ENCODE assay signal across 8 cellular contexts in genomic region chr22:29635734-29636357, GRCh38. TPM values are rescaled to one million over a fixed set of nuclear protein-coding genes. Genes with fewer than 3 reads are reported as not detected.
DNase-seq lines count a peak whose midpoint lies in the region; ATAC-seq and TF ChIP-seq lines count a peak whose summit lies in the region.

No MANE protein-coding gene starts in this region.

- intact Hi-C loops in psoas muscle (cut with DNase I) = loop anchor here (5.0 to 10.0 kb wide), 2 partner anchors 379 to 451 kb away; no protein-coding TSS in a partner anchor

- H3K4me3 ChIP-seq in foreskin fibroblast (ENCODE audit: low read depth in 1 of 2, low read length in 2 of 2) = no peak overlapping the region
- no peak overlapping the region for H3K4me3 ChIP-seq in psoas muscle

- peaks cover 0 to 30% of the 10 kb centered on the region in 2 donors for H3K36me3 ChIP-seq in psoas muscle (ENCODE audit: insufficient read depth in 1 of 2, low read depth in 1 of 2)

- WGBS in psoas muscle, 3 donors = 40 to 46% (median 44%) methylated on average over 3 of the region's 3 CpGs

- H3K4me1 ChIP-seq in psoas muscle = no peaks in the 10 kb centered on the region

- H3K27me3 ChIP-seq in psoas muscle (ENCODE audit: insufficient read depth in 3 of 3, low read length in 2 of 3) = no peaks in the 10 kb centered on the region

- H3K27ac ChIP-seq in psoas muscle = no peak overlapping the region

- ATAC-seq in psoas muscle = peak in 3 of 4 donors; percentile 67 to 83 (median 74)
- ATAC-seq in GM18868 (IDR thresholded peaks at IDR 0.05; ENCODE audit: unreplicated experiment) = no peak

- DNase-seq in NCI-H1436 (lab: John Stamatoyannopoulos, UW) (peak; percentile 23), NCI-H1436 treated with DMSO at 0.1 percent for 48 hours (lab: John Stamatoyannopoulos, UW) (no peak), M059J (ENCODE audit: low read depth) (peak; percentile 60), SKM-1 (lab: John Stamatoyannopoulos, UW; ENCODE audit: unreplicated experiment) (peak; percentile 28), foreskin fibroblast (peak; percentile 56 to 75), psoas muscle (no peak), cerebellar nuclear complex (lab: John Stamatoyannopoulos, UW) (no peak)

- no peaks in the 10 kb centered on the region for H3K9me3 ChIP-seq in psoas muscle

- TF ChIP-seq CTCF in foreskin fibroblast (IDR thresholded peaks at IDR 0.05; ENCODE audit: low read depth, low read length) = peak; percentile 52
- TF ChIP-seq CTCF in psoas muscle (IDR thresholded peaks at IDR 0.05) = peak; percentile 62

RNA-seq across cellular contexts. Expression of gene NF2, which starts 32.4 kb away (rescaled TPM):
- total RNA-seq in M059J (2014; rRNA removed; shearing (Covaris generic)) = 50.5 and 86.0 TPM in 2 replicates
- total RNA-seq in psoas muscle = 10 to 100 TPM; 43.2 to 59.7 (median 46.7) TPM
- polyA plus RNA-seq in psoas muscle = 10 to 100 TPM; 12.8 to 33.7 (median 19.3) TPM

RNA-seq across cellular contexts. Expression of gene NIPSNAP1, which starts 54.9 kb away (rescaled TPM):
- total RNA-seq in M059J (2014; rRNA removed; shearing (Covaris generic)) = 67.4 and 71.3 TPM in 2 replicates
- 1 to 10 TPM; 2.1 to 8.3 (median 3.0) TPM for total RNA-seq in psoas muscle
- polyA plus RNA-seq in psoas muscle = 1 to 10 TPM; 1.2 to 2.0 (median 1.3) TPM

Comparison
In these comparisons a context has a peak if more than half of its experiments do, and no peak if none do; other contexts are left out.
1. DNase-seq: peak in NCI-H1436 (single experiment), M059J (single experiment), SKM-1 (single experiment) and foreskin fibroblast (2 of 2); none in NCI-H1436 treated with DMSO at 0.1 percent for 48 hours (single experiment), psoas muscle (0 of 2) and cerebellar nuclear complex (0 of 2).